Comparison of ENCODE assay signal across 10 cellular contexts in the genomic region with DNA sequence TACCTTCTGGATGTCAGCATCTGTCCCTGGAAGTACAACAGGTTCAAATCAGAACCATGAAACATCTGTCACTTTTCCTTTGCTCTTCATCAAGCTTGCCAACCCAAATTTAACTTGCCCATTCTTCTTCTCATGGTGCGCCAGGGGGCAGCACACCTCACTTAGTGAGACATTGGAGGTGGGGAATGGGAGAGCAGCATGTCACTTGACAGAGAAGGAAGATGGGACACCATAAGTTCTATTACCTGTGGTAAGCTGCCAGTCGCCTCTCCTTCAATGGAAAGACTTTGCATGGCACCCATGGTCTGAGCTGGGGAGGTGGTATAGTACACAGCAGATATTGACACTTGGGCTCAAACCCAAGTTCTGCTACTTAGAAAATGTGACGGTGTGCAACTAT. TPM values are rescaled to one million over a fixed set of nuclear protein-coding genes. Genes with fewer than 3 reads are reported as not detected.
DNase-seq lines count a peak whose midpoint lies in the region; FAIRE-seq and TF ChIP-seq lines count a peak whose summit lies in the region.
"Had no signal": no experiment of that assay in that cellular context is flagged by ENCODE, and none has a peak within 500 bp of the region (broad histone marks: within the 10 kb centered on the region; RNA-seq: fewer than 3 reads in every experiment).

No MANE protein-coding gene starts in this region.

- WGBS in H1 (ENCODE audit: extremely low coverage in 1 of 2, insufficient coverage in 1 of 2, insufficient read length in 1 of 2, insufficient replicate concordance in 2 of 2, low coverage in 1 of 2, low lambda C conversion rate in 2 of 2, missing lambda C conversion rate in 1 of 2), 2 experiments = 50% methylated on average over 3 of the region's 3 CpGs; no CpG with 5 or more reads in 1 of the 2 experiments
- WGBS in spleen, 5 donors = 60 to 72% (median 66%) methylated on average over 3 of the region's 3 CpGs

- no peaks in the 10 kb centered on the region for H3K27me3 Mint-ChIP-seq in MCF 10A (ENCODE audit: insufficient read depth, unreplicated experiment)
- H3K27me3 Mint-ChIP-seq in T-helper 2 cell treated with Interferon-gamma antibody and Interleukin-4, amounts not matched to agents 5 μg/mL and 100 μg/mL, for 36 hours (ENCODE audit: low read depth) = no peaks in the 10 kb centered on the region

- no peaks in the 10 kb centered on the region for H3K9me3 Mint-ChIP-seq in MCF 10A (ENCODE audit: unreplicated experiment)
- no peaks in the 10 kb centered on the region for H3K9me3 Mint-ChIP-seq in T-helper 2 cell treated with Interferon-gamma antibody and Interleukin-4, amounts not matched to agents 5 μg/mL and 100 μg/mL, for 36 hours
- H3K9me3 Mint-ChIP-seq: natural killer cell treated with Interleukin-12 subunit alpha and Interleukin-12 subunit beta and Interleukin-15 and Interleukin-18, amount 100 ng/mL, for 72 hours had no signal

- peaks cover 0 to 32% of the 10 kb centered on the region in 2 experiments for H4K20me1 ChIP-seq in H1 (replicated peaks in 1 of 2; ENCODE audit: control insufficient read depth in 1 of 2, insufficient read depth in 2 of 2, low read length in 2 of 2)

- no TSS peak for BruUV-seq in MCF 10A (replicated peaks; lab: Mats Ljungman, UMichigan)

- H3K23ac ChIP-seq in H1 (ENCODE audit: insufficient read length) = no peak overlapping the region

- no peak overlapping the region for H4K91ac ChIP-seq in H1 (replicated peaks; ENCODE audit: insufficient read length, low read length)

- no peak overlapping the region for H3K27ac Mint-ChIP-seq in MCF 10A (ENCODE audit: low read depth, unreplicated experiment)
- H3K27ac Mint-ChIP-seq in T-helper 2 cell treated with Interferon-gamma antibody and Interleukin-4, amounts not matched to agents 5 μg/mL and 100 μg/mL, for 36 hours = no peak overlapping the region
- H3K27ac Mint-ChIP-seq: natural killer cell treated with Interleukin-12 subunit alpha and Interleukin-12 subunit beta and Interleukin-15 and Interleukin-18, amount 100 ng/mL, for 72 hours had no signal

- H3K4me1 ChIP-seq in breast epithelium (no peaks in the 10 kb centered on the region), H1 (replicated peaks in 1 of 4; ENCODE audit: control insufficient read depth in 3 of 4, insufficient read depth in 4 of 4, low read length in 3 of 4) (peaks cover under 1 to 15% (median 6%) of the 10 kb centered on the region in 4 experiments; a peak in 6 of 7 replicates), spleen (peaks cover 0 to 30% (median 23%) of the 10 kb centered on the region in 6 donors)

- no peak overlapping the region for H2AFZ ChIP-seq in H1 (ENCODE audit: low read length)

- no peak overlapping the region for H4K8ac ChIP-seq in H1 (ENCODE audit: extremely low read depth, insufficient read depth, low read length)

- H3K79me1 ChIP-seq in H1 (ENCODE audit: low read depth, low read length) = 0 out of 2 replicates have a peak, but pooled peaks cover 9% of the 10 kb centered on the region

- no peak overlapping the region for H3K4ac ChIP-seq in H1 (replicated peaks; ENCODE audit: insufficient read length, low read depth, low read length)

- CTCF ChIA-PET in MCF 10A (lab: Yijun Ruan, JAX) = interaction anchor here (0.8 to 2.2 kb wide), 4 partner anchors 9 to 353 kb away, joined by 4 to 9 read pairs (median 4); a partner anchor contains a TSS
- CTCF ChIA-PET in H1 (lab: Charles Lee; ENCODE audit: partially characterized antibody) = interaction anchor here (0.7 to 29.3 kb wide), 35 partner anchors 10 to 353 kb away, joined by 3 to 538 read pairs (median 4); a partner anchor contains a TSS

- H4K5ac ChIP-seq in H1 (ENCODE audit: insufficient read length, low read depth, low read length) = no peak overlapping the region

- H3K56ac ChIP-seq in H1 (replicated peaks; ENCODE audit: insufficient read length, low read depth, low read length) = no peak overlapping the region

- H3K4me1 Mint-ChIP-seq in MCF 10A (ENCODE audit: insufficient read depth, unreplicated experiment) = no peaks in the 10 kb centered on the region
- H3K4me1 Mint-ChIP-seq in T-helper 2 cell treated with Interferon-gamma antibody and Interleukin-4, amounts not matched to agents 5 μg/mL and 100 μg/mL, for 36 hours (ENCODE audit: low read depth) = peaks cover 2% of the 10 kb centered on the region

- POLR2A ChIA-PET in MCF 10A (lab: Yijun Ruan, JAX) (no interaction called here), H1 (lab: Charles Lee; ENCODE audit: partially characterized antibody) (interaction anchor here (1.1 kb wide), 1 partner anchor 13 kb away, joined by 4 read pairs; no protein-coding TSS in a partner anchor)

- no peak overlapping the region for H3K4me3 ChIP-seq in breast epithelium
- H3K4me3 ChIP-seq in NB4 (ENCODE audit: low read depth, low read length) = no peak overlapping the region
- H3K4me3 ChIP-seq in H1 (ENCODE audit: extremely low read depth in 1 of 4, insufficient read depth in 2 of 4, low read depth in 3 of 4, low read length in 4 of 4) = no peak overlapping the region
- H3K4me3 ChIP-seq in spleen = no peak overlapping the region
- H3K4me3 ChIP-seq: adrenal gland had no signal

- no peak overlapping the region for H3K18ac ChIP-seq in H1 (ENCODE audit: extremely low read depth, low read length)

- H3K27me3 ChIP-seq in breast epithelium (peaks cover 0 to 30% of the 10 kb centered on the region in 2 donors), H1 (replicated peaks in 1 of 4; ENCODE audit: control insufficient read depth in 3 of 4, extremely low read depth in 1 of 4, insufficient read depth in 3 of 4, low read length in 3 of 4) (peaks cover 0 to 36% (median 26%) of the 10 kb centered on the region in 4 experiments; a peak in 6 of 7 replicates), spleen (replicated peaks in 1 of 7) (peaks cover 4 to 93% (median 36%) of the 10 kb centered on the region in 7 donors)

- no peak overlapping the region for H3K4me3 Mint-ChIP-seq in MCF 10A (ENCODE audit: unreplicated experiment)
- no peak overlapping the region for H3K4me3 Mint-ChIP-seq in T-helper 2 cell treated with Interferon-gamma antibody and Interleukin-4, amounts not matched to agents 5 μg/mL and 100 μg/mL, for 36 hours
- H3K4me3 Mint-ChIP-seq: natural killer cell treated with Interleukin-12 subunit alpha and Interleukin-12 subunit beta and Interleukin-15 and Interleukin-18, amount 100 ng/mL, for 72 hours had no signal

- H3K9me3 ChIP-seq in breast epithelium (no peaks in the 10 kb centered on the region), H1 (ENCODE audit: insufficient read depth in 2 of 2, low read depth in 1 of 2, low read length in 1 of 2) (no peaks in the 10 kb centered on the region), spleen (no peaks in the 10 kb centered on the region)
- H3K9me3 ChIP-seq: adrenal gland had no signal

- peak; percentile 28 for FAIRE-seq in H1 (lab: Jason Lieb, UNC)

- no peaks in the 10 kb centered on the region for H3K36me3 ChIP-seq in breast epithelium
- H3K36me3 ChIP-seq in H1 (ENCODE audit: control insufficient read depth in 2 of 4, insufficient read depth in 4 of 4, low read length in 3 of 4) = no peaks in the 10 kb centered on the region
- H3K36me3 ChIP-seq in spleen = no peaks in the 10 kb centered on the region
- H3K36me3 ChIP-seq: adrenal gland had no signal

- H3K36me3 Mint-ChIP-seq in MCF 10A (ENCODE audit: insufficient read depth, unreplicated experiment) = no peaks in the 10 kb centered on the region
- no peaks in the 10 kb centered on the region for H3K36me3 Mint-ChIP-seq in T-helper 2 cell treated with Interferon-gamma antibody and Interleukin-4, amounts not matched to agents 5 μg/mL and 100 μg/mL, for 36 hours (ENCODE audit: low read depth)
- H3K36me3 Mint-ChIP-seq: natural killer cell treated with Interleukin-12 subunit alpha and Interleukin-12 subunit beta and Interleukin-15 and Interleukin-18, amount 100 ng/mL, for 72 hours had no signal

- H2BK12ac ChIP-seq in H1 (ENCODE audit: low read depth, low read length) = no peak overlapping the region

- no peak overlapping the region for H2AK5ac ChIP-seq in H1 (ENCODE audit: low read depth, low read length)

- TF ChIP-seq RAD21 in H1 (IDR thresholded peaks at IDR 0.05 in 1 of 2, conservative IDR thresholded peaks at IDR 0.05 in 1 of 2; ENCODE audit: low read depth in 2 of 2, low read length in 2 of 2) = peak; percentile 47 to 63

- H3K27ac ChIP-seq in breast epithelium (no peak overlapping the region), H1 (ENCODE audit: low read depth, low read length) (no peak overlapping the region), spleen (no peak overlapping the region)
- H3K27ac ChIP-seq: adrenal gland had no signal

- DNase-seq in MCF 10A (ENCODE audit: unreplicated experiment) (peak; percentile 67), breast epithelium (ENCODE audit: low spot score in 2 of 2) (no peak), NB4 (ENCODE audit: low read depth) (peak; percentile 67), H1 (ENCODE audit: low read depth in 1 of 2, low spot score in 2 of 2) (peak in 1 of 2 experiments; percentile 49), spleen (peak; percentile 31), NCI-H1105 (lab: John Stamatoyannopoulos, UW) (no peak)
- no peak for DNase-seq in T-helper 2 cell treated with Interferon-gamma antibody and Interleukin-4, amounts not matched to agents 5 μg/mL and 100 μg/mL, for 36 hours (ENCODE audit: low spot score)
- no peak for DNase-seq in central memory CD4-positive, alpha-beta T cell

- peaks cover 14% of the 10 kb centered on the region; the same call in 1 of the 2 replicates for H3K23me2 ChIP-seq in H1 (ENCODE audit: low read depth, low read length)

- no peak overlapping the region for H2BK20ac ChIP-seq in H1 (ENCODE audit: low read length)

- TF ChIP-seq CTCF in MCF 10A (IDR thresholded peaks at IDR 0.05; ENCODE audit: unreplicated experiment) (peak; percentile 30), breast epithelium (IDR thresholded peaks at IDR 0.05) (no peak), NB4 (IDR thresholded peaks at IDR 0.05; ENCODE audit: low read depth, low read length) (peak; percentile 70), H1 (IDR thresholded peaks at IDR 0.05; ENCODE audit: control extremely low read depth in 1 of 3, insufficient read depth in 1 of 3, low read depth in 1 of 3, low read length in 3 of 3) (peak; percentile 75 to 79 (median 76)), spleen (IDR thresholded peaks at IDR 0.05 in 8 of 11, conservative IDR thresholded peaks at IDR 0.05 in 3 of 11) (peak in 3 of 11 experiments; percentile 16 to 25 (median 20))

- no peak overlapping the region for H2BK120ac ChIP-seq in H1 (replicated peaks; ENCODE audit: low read depth, low read length)

- H3K4me2 ChIP-seq in H1 (ENCODE audit: insufficient read depth in 1 of 2, low read depth in 2 of 2, low read length in 2 of 2) = no peak overlapping the region

- H2BK15ac ChIP-seq in H1 (ENCODE audit: low read length) = no peak overlapping the region

- H3K79me2 ChIP-seq in H1 (ENCODE audit: control insufficient read depth in 1 of 2, insufficient read depth in 2 of 2, low read length in 2 of 2) = no peaks in the 10 kb centered on the region; a peak in 1 of 4 replicates

- no peak for TF ChIP-seq POLR2A in breast epithelium (IDR thresholded peaks at IDR 0.05)
- no peak for TF ChIP-seq POLR2A in NB4 (IDR thresholded peaks at IDR 0.05; ENCODE audit: extremely low read depth, insufficient read length)
- TF ChIP-seq POLR2A in H1 (IDR thresholded peaks at IDR 0.05; ENCODE audit: control extremely low read depth in 1 of 2, low read depth in 2 of 2, low read length in 2 of 2) = no peak
- TF ChIP-seq POLR2A in spleen (IDR thresholded peaks at IDR 0.05) = no peak

- TF ChIP-seq EP300 in H1 (IDR thresholded peaks at IDR 0.05; ENCODE audit: borderline replicate concordance in 1 of 2, low read depth in 2 of 2, low read length in 2 of 2) = no peak

- H3K14ac ChIP-seq in H1 (ENCODE audit: insufficient read length) = no peak overlapping the region

- intact Hi-C loops in MCF 10A (cut with micrococcal nuclease) = loop anchor here (2.0 kb wide), 1 partner anchor 196 kb away; no protein-coding TSS in a partner anchor
- intact Hi-C loops in breast epithelium (cut with DNase I; ENCODE audit: low total_unique reads) = loop anchor here (2.0 kb wide), 1 partner anchor 26 kb away; no protein-coding TSS in a partner anchor
- intact Hi-C loops in spleen (cut with DNase I; ENCODE audit: low total_unique reads) = no loop called here

- H3K9ac ChIP-seq in H1 (replicated peaks in 1 of 4; ENCODE audit: extremely low read depth in 1 of 4, low read depth in 3 of 4, low read length in 3 of 4) = no peak overlapping the region

- H2BK5ac ChIP-seq in H1 (ENCODE audit: low read depth, low read length) = no peak overlapping the region

RNA-seq across cellular contexts. Expression of a gene that starts 2.9 kb away (rescaled TPM):
- not detected in 2 replicates for total RNA-seq in MCF 10A (2022)
- total RNA-seq in breast epithelium = under 1 TPM; under 0.01 to 0.33 (median 0.29) TPM
- total RNA-seq in H1 (2021; fragmentation: NEBNext Ultra II Directional; extraction: Animal tissue kit (Norgen Biotek cat#: 25700)) = 11.4 and 16.5 TPM in 2 replicates
- 4.8 and 6.8 TPM in 2 replicates for polyA plus RNA-seq in H1 (2011; rRNA removed)
- polyA plus RNA-seq in H1 (2011; cell fraction: cytosol; rRNA removed) = 4.0 TPM
- polyA plus RNA-seq in H1 (2011; cell fraction: nucleus; rRNA removed) = 14.7 TPM
- 4.1 to 5.5 TPM (median 4.6 TPM) in 4 replicates for polyA plus RNA-seq in H1 (2012, experiment 1 of 2)
- 2.6 TPM for polyA plus RNA-seq in H1 (2012, experiment 2 of 2)
- polyA plus RNA-seq in H1 (2013, experiment 1 of 2) = 5.3 TPM
- 5.8 TPM for polyA plus RNA-seq in H1 (2013, experiment 2 of 2)
- polyA minus RNA-seq in H1 (2011; rRNA and poly(A)+ RNA removed) = 12.6 and 14.0 TPM in 2 replicates
- 5.4 TPM for polyA minus RNA-seq in H1 (2011; cell fraction: cytosol; rRNA and poly(A)+ RNA removed)
- polyA minus RNA-seq in H1 (2011; cell fraction: nucleus; rRNA and poly(A)+ RNA removed) = 14.3 TPM
- 1 to 10 TPM in 1 of 7 donors, under 1 TPM in 3, not detected in 3; 0.17 to 1.2 (median 0.48) TPM for total RNA-seq in spleen
- under 1 TPM; 0.02 to 0.06 (median 0.02) TPM for polyA plus RNA-seq in spleen

Comparison
In these comparisons a context has a peak if more than half of its experiments do, and no peak if none do; other contexts are left out.
1. DNase-seq: peak in MCF 10A (single experiment), NB4 (single experiment) and spleen (single experiment); none in breast epithelium (0 of 2), NCI-H1105 (single experiment), T-helper 2 cell treated with Interferon-gamma antibody and Interleukin-4, amounts not matched to agents 5 μg/mL and 100 μg/mL, for 36 hours (single experiment) and central memory CD4-positive, alpha-beta T cell (single experiment).
2. CTCF ChIP-seq: peak in MCF 10A (single experiment), NB4 (single experiment) and H1 (3 of 3); none in breast epithelium (0 of 3).